ENCODE assay signal across 8 cellular contexts in the genomic region with DNA sequence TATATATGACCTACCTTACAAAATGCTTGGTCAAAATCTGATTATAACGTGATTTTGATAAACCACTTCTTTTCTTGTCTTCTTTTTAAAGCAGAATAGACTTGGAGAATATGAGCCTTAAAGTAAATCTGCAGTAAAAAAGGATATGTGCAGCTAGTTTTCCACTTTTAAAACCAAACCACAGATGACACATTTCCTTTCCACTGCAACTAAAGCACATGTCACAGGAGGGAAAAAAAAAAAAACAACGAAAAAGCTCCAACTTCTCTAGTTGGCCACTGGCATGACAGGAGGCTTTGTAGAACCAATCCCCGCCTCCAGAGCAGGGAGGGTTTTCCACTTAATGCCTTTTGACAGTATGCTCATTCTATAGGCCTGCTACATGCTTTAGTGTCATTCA. TPM values are rescaled to one million over a fixed set of nuclear protein-coding genes. Genes with fewer than 3 reads are reported as not detected.
DNase-seq lines count a peak whose midpoint lies in the region; ATAC-seq and TF ChIP-seq lines count a peak whose summit lies in the region.

A gene with protein sequence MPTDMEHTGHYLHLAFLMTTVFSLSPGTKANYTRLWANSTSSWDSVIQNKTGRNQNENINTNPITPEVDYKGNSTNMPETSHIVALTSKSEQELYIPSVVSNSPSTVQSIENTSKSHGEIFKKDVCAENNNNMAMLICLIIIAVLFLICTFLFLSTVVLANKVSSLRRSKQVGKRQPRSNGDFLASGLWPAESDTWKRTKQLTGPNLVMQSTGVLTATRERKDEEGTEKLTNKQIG (minus strand): TSS at position 142 of the 400 bp plus-strand sequence. CDS start 2,609 bp downstream, outside the sequence.

- peak; percentile 31 for TF ChIP-seq POLR2A in right lobe of liver (IDR thresholded peaks at IDR 0.05)

- H3K27ac ChIP-seq in right lobe of liver, result peak within 1 kb of the TSS; percentile 5 to 66 (median 23)

- peak within 1 kb of the TSS; percentile 94 for H3K27ac Mint-ChIP-seq in T-helper 2 cell treated with Interferon-gamma antibody and Interleukin-4, amounts not matched to agents 5 μg/mL and 100 μg/mL, for 36 hours
- H3K27ac Mint-ChIP-seq in endothelial cell (ENCODE audit: unreplicated experiment), result no peak within 1 kb of the TSS

- no peaks in the 10 kb centered on the region for H3K36me3 ChIP-seq in right lobe of liver

- no peaks in the 10 kb centered on the region for H3K27me3 Mint-ChIP-seq in T-helper 2 cell treated with Interferon-gamma antibody and Interleukin-4, amounts not matched to agents 5 μg/mL and 100 μg/mL, for 36 hours (ENCODE audit: low read depth)
- H3K27me3 Mint-ChIP-seq in endothelial cell (ENCODE audit: unreplicated experiment), result no peaks in the 10 kb centered on the region

- H3K4me3 Mint-ChIP-seq in T-helper 2 cell treated with Interferon-gamma antibody and Interleukin-4, amounts not matched to agents 5 μg/mL and 100 μg/mL, for 36 hours, result peak within 1 kb of the TSS; percentile 86
- no peak within 1 kb of the TSS for H3K4me3 Mint-ChIP-seq in endothelial cell (ENCODE audit: unreplicated experiment)

- TF ChIP-seq CTCF in AG10803 (conservative IDR thresholded peaks at IDR 0.05; ENCODE audit: low read length) (no peak), astrocyte of the cerebellum (IDR thresholded peaks at IDR 0.05; ENCODE audit: low read depth, low read length, missing control alignments) (no peak), right lobe of liver (IDR thresholded peaks at IDR 0.05) (no peak), endothelial cell (IDR thresholded peaks at IDR 0.05; ENCODE audit: unreplicated experiment) (no peak)

- WGBS in right lobe of liver (ENCODE audit: insufficient coverage, low coverage, low lambda C conversion rate, missing lambda C conversion rate), result 48% methylated on average over 3 of the region's 3 CpGs

- in situ Hi-C loops in astrocyte of the cerebellum (cut with HindIII; ENCODE audit: low sequenced_read_pairs), result no loop called here

- H3K4me1 ChIP-seq in right lobe of liver, result no peaks in the 10 kb centered on the region

- H3K4me3 ChIP-seq in AG10803 (ENCODE audit: low read length), result no peak within 1 kb of the TSS
- H3K4me3 ChIP-seq in astrocyte of the cerebellum (ENCODE audit: low read depth, low read length), result peak within 1 kb of the TSS; percentile 1
- H3K4me3 ChIP-seq in right lobe of liver, result peak within 1 kb of the TSS in 2 of 3 donors; percentile 10 to 19

- no peaks in the 10 kb centered on the region for H3K27me3 ChIP-seq in right lobe of liver

- peaks cover 33% of the 10 kb centered on the region for H3K36me3 Mint-ChIP-seq in T-helper 2 cell treated with Interferon-gamma antibody and Interleukin-4, amounts not matched to agents 5 μg/mL and 100 μg/mL, for 36 hours (ENCODE audit: low read depth)
- no peaks in the 10 kb centered on the region for H3K36me3 Mint-ChIP-seq in endothelial cell (ENCODE audit: low read depth, unreplicated experiment)

- intact Hi-C loops in right lobe of liver (cut with DNase I), result no loop called here

- H3K4me1 Mint-ChIP-seq in T-helper 2 cell treated with Interferon-gamma antibody and Interleukin-4, amounts not matched to agents 5 μg/mL and 100 μg/mL, for 36 hours (ENCODE audit: low read depth), result peaks cover 27% of the 10 kb centered on the region
- H3K4me1 Mint-ChIP-seq in endothelial cell (ENCODE audit: unreplicated experiment), result peaks cover 10% of the 10 kb centered on the region

- H3K9me3 ChIP-seq in right lobe of liver, result no peaks in the 10 kb centered on the region

- no peaks in the 10 kb centered on the region for H3K9me3 Mint-ChIP-seq in T-helper 2 cell treated with Interferon-gamma antibody and Interleukin-4, amounts not matched to agents 5 μg/mL and 100 μg/mL, for 36 hours
- H3K9me3 Mint-ChIP-seq in endothelial cell (ENCODE audit: unreplicated experiment), result no peaks in the 10 kb centered on the region

- DNase-seq in AG10803 (ENCODE audit: low read depth) (peak; percentile 70), astrocyte of the cerebellum (ENCODE audit: low read depth) (peak; percentile 67), right lobe of liver (no peak), endothelial cell (ENCODE audit: low spot score) (no peak), HuH-7 (ENCODE audit: low spot score) (no peak)
- DNase-seq in T-helper 2 cell treated with Interferon-gamma antibody and Interleukin-4, amounts not matched to agents 5 μg/mL and 100 μg/mL, for 36 hours (ENCODE audit: low spot score), result peak; percentile 83
- DNase-seq in stimulated activated CD8-positive, alpha-beta memory T cell treated with anti-CD3 and anti-CD28 coated beads, Interleukin-15, amount 100 ng/mL, for 4 hours (ENCODE audit: low read depth in 2 of 2), result peak; percentile 46 to 79

- ATAC-seq in HG02759 (IDR thresholded peaks at IDR 0.05; ENCODE audit: unreplicated experiment), result peak; percentile 49
- peak; percentile 43 to 80 (median 71) for ATAC-seq in right lobe of liver

RNA-seq across cellular contexts. Expression of the gene that starts here (rescaled TPM):
- 1 to 10 TPM in 5 of 6 experiments, under 1 TPM in 1; 0.26 to 5.5 (median 2.4) TPM for total RNA-seq in right lobe of liver
- not detected for total RNA-seq in endothelial cell (ENCODE audit: unreplicated experiment)

Comparison
In these comparisons a context has a peak if more than half of its experiments do, and no peak if none do; other contexts are left out.
1. DNase-seq: peak in AG10803 (single experiment), T-helper 2 cell treated with Interferon-gamma antibody and Interleukin-4, amounts not matched to agents 5 μg/mL and 100 μg/mL, for 36 hours (single experiment), astrocyte of the cerebellum (single experiment) and stimulated activated CD8-positive, alpha-beta memory T cell treated with anti-CD3 and anti-CD28 coated beads, Interleukin-15, amount 100 ng/mL, for 4 hours (2 of 2); none in right lobe of liver (0 of 3), endothelial cell (single experiment) and HuH-7 (single experiment).